9 cellular contexts compared by ENCODE assay signal in genomic region chr4:4856071-4857000, GRCh38. TPM values are rescaled to one million over a fixed set of nuclear protein-coding genes. Genes with fewer than 3 reads are reported as not detected.
DNase-seq lines count a peak whose midpoint lies in the region; ATAC-seq, FAIRE-seq and TF ChIP-seq lines count a peak whose summit lies in the region.
"Had no signal": no experiment of that assay in that cellular context is flagged by ENCODE, and none has a peak within 500 bp of the region (broad histone marks: within the 10 kb centered on the region; RNA-seq: fewer than 3 reads in every experiment).

No MANE protein-coding gene starts in this region.

- H3K4me1 ChIP-seq in CD4-positive, CD25-positive, alpha-beta regulatory T cell (ENCODE audit: control insufficient read depth, insufficient read depth, low read length, poor library complexity, severe bottlenecking) = peaks cover 56% of the 10 kb centered on the region
- H3K4me1 ChIP-seq in small intestine (ENCODE audit: control insufficient read depth in 2 of 2, insufficient read depth in 1 of 2, low read depth in 1 of 2, low read length in 1 of 2) = peaks cover 2 to 8% of the 10 kb centered on the region in 2 donors

- peak in 1 of 2 donors; percentile 12 for ATAC-seq in CD4-positive, CD25-positive, alpha-beta regulatory T cell (ENCODE audit: low read depth in 2 of 2)
- no peak for ATAC-seq in HG03565 (IDR thresholded peaks at IDR 0.05; ENCODE audit: unreplicated experiment)
- ATAC-seq in esophagus mucosa = no peak

- H3K27me3 Mint-ChIP-seq in CD4-positive, CD25-positive, alpha-beta regulatory T cell = peaks cover 85% of the 10 kb centered on the region
- H3K27me3 Mint-ChIP-seq in nephron (ENCODE audit: low read depth) = peaks cover 92% of the 10 kb centered on the region

- H3K4me1 Mint-ChIP-seq in CD4-positive, CD25-positive, alpha-beta regulatory T cell = peaks cover 13 to 65% (median 31%) of the 10 kb centered on the region in 4 donors
- H3K4me1 Mint-ChIP-seq in nephron = peaks cover 52% of the 10 kb centered on the region

- WGBS in small intestine, 3 donors = 2% methylated on average over 56 to 61 of the region's 61 CpGs

- FAIRE-seq in small intestine (lab: Jason Lieb, UNC) = no peak

- H3K36me3 Mint-ChIP-seq in CD4-positive, CD25-positive, alpha-beta regulatory T cell = no peaks in the 10 kb centered on the region
- H3K36me3 Mint-ChIP-seq in nephron (ENCODE audit: low read depth) = no peaks in the 10 kb centered on the region

- H3K9me3 Mint-ChIP-seq in CD4-positive, CD25-positive, alpha-beta regulatory T cell = peaks cover 0 to 8% (median 0%) of the 10 kb centered on the region in 7 donors
- no peaks in the 10 kb centered on the region for H3K9me3 Mint-ChIP-seq in nephron

- H3K27ac Mint-ChIP-seq in CD4-positive, CD25-positive, alpha-beta regulatory T cell = no peak overlapping the region
- H3K27ac Mint-ChIP-seq in nephron = peak overlapping the region; percentile 50 to 66 (median 54)

- no peaks in the 10 kb centered on the region for H3K36me3 ChIP-seq in CD4-positive, CD25-positive, alpha-beta regulatory T cell (ENCODE audit: control insufficient read depth, insufficient read depth, low read length)
- H3K36me3 ChIP-seq in small intestine (ENCODE audit: control insufficient read depth in 2 of 2, insufficient read depth in 2 of 2, low read length in 2 of 2) = no peaks in the 10 kb centered on the region
- H3K36me3 ChIP-seq: SJSA1 had no signal

- H3K27ac ChIP-seq in CD4-positive, CD25-positive, alpha-beta regulatory T cell (ENCODE audit: insufficient read depth, low read length, poor library complexity, severe bottlenecking) = no peak overlapping the region
- no peak overlapping the region for H3K27ac ChIP-seq in small intestine (ENCODE audit: low read depth in 1 of 2, low read length in 1 of 2)
- H3K27ac ChIP-seq: SJSA1 had no signal

- H3K27me3 ChIP-seq in CD4-positive, CD25-positive, alpha-beta regulatory T cell (ENCODE audit: control insufficient read depth, insufficient read depth, low read length) = peaks cover 15% of the 10 kb centered on the region
- peaks cover 5 to 58% of the 10 kb centered on the region in 2 donors for H3K27me3 ChIP-seq in small intestine (ENCODE audit: control insufficient read depth in 2 of 2, insufficient read depth in 2 of 2, low read length in 2 of 2)
- H3K27me3 ChIP-seq: SJSA1 had no signal

- H3K9me3 ChIP-seq in CD4-positive, CD25-positive, alpha-beta regulatory T cell (ENCODE audit: control insufficient read depth in 2 of 2, low read length in 2 of 2) = no peaks in the 10 kb centered on the region
- H3K9me3 ChIP-seq in small intestine (ENCODE audit: control insufficient read depth, low read depth) = no peaks in the 10 kb centered on the region
- H3K9me3 ChIP-seq: SJSA1 had no signal

- H3K4me3 ChIP-seq in CD4-positive, CD25-positive, alpha-beta regulatory T cell (ENCODE audit: low read depth, low read length) = no peak overlapping the region
- peak overlapping the region; percentile 43 for H3K4me3 ChIP-seq in Jurkat, Clone E6-1 (ENCODE audit: low read length)
- H3K4me3 ChIP-seq in choroid plexus epithelial cell (ENCODE audit: low read depth, low read length) = peak overlapping the region; percentile 48
- H3K4me3 ChIP-seq in small intestine (ENCODE audit: low read depth in 1 of 2, low read length in 2 of 2) = no peak overlapping the region
- H3K4me3 ChIP-seq: SJSA1 had no signal

- H3K4me3 Mint-ChIP-seq in CD4-positive, CD25-positive, alpha-beta regulatory T cell = peak overlapping the region in 3 of 4 donors; percentile 69 to 87 (median 81)
- H3K4me3 Mint-ChIP-seq in nephron = peak overlapping the region; percentile 75 to 81 (median 80)

- no peak for TF ChIP-seq CTCF in choroid plexus epithelial cell (conservative IDR thresholded peaks at IDR 0.05; ENCODE audit: low read depth, low read length)
- TF ChIP-seq CTCF in nephron (IDR thresholded peaks at IDR 0.05; ENCODE audit: unreplicated experiment in 3 of 3) = no peak

- no peak for DNase-seq in CD4-positive, CD25-positive, alpha-beta regulatory T cell
- no peak for DNase-seq in Jurkat, Clone E6-1 (ENCODE audit: low read depth, low spot score)
- DNase-seq in choroid plexus epithelial cell (ENCODE audit: low read depth) = no peak
- no peak for DNase-seq in NCI-H2029 treated with DMSO at 0.1 percent for 48 hours (lab: John Stamatoyannopoulos, UW)
- DNase-seq in small intestine = no peak

RNA-seq across cellular contexts. Expression of gene MSX1, which starts 3.1 kb away (rescaled TPM):
- total RNA-seq in CD4-positive, CD25-positive, alpha-beta regulatory T cell = 0.54 TPM
- polyA plus RNA-seq in CD4-positive, CD25-positive, alpha-beta regulatory T cell = under 1 TPM in 1 of 4 donors, not detected in 3; 0.32 TPM
- 10.2 TPM for polyA plus RNA-seq in Jurkat, Clone E6-1 (2012; ENCODE audit: insufficient read depth, insufficient read length)
- polyA plus RNA-seq in small intestine = under 1 TPM in 1 of 3 donors, not detected in 2; 0.67 TPM
- 0.36 TPM for total RNA-seq in esophagus mucosa

Comparison
In these comparisons a context has a peak if more than half of its experiments do, and no peak if none do; other contexts are left out.
1. H3K4me3 ChIP-seq: peak in Jurkat, Clone E6-1 (single experiment) and choroid plexus epithelial cell (single experiment); none in CD4-positive, CD25-positive, alpha-beta regulatory T cell (single experiment) and small intestine (0 of 2).
2. H3K27ac Mint-ChIP-seq: peak in nephron (3 of 3); none in CD4-positive, CD25-positive, alpha-beta regulatory T cell (0 of 3).